ENCODE assay signal across 1 cellular context in the genomic region with DNA sequence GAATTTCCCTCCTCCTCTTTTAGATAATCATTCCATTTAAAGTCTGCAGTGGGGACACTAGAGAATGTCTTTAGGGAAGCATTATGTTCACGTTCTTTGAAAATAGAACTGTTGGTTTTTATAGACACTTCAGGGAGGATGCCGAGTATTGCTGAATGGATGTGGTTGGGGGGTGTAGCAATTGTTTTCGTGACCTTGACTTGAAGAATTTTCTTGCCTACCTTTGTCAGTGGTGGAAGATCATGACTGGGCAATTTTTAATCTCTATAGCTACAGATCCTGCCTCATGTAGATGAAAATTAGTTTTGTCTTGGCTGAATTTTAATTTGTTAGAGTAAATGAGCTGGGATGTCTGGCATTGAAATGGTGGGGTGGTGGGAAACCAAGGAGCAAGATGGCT.
TF ChIP-seq lines count a peak whose summit lies in the region.

No MANE protein-coding gene starts in this region.

TF ChIP-seq in HepG2, 621 proteins besides CTCF, POLR2A, EP300 and RAD21:
- TF ChIP-seq NFE2L2 (IDR thresholded peaks at IDR 0.05; ENCODE audit: low read length) (peak; percentile 85), SRF (IDR thresholded peaks at IDR 0.05; ENCODE audit: low read depth, low read length) (no peak), ZNF678 (CRISPR knock-in tag; IDR thresholded peaks at IDR 0.05) (no peak), MAFK (conservative IDR thresholded peaks at IDR 0.05 in 1 of 2, IDR thresholded peaks at IDR 0.05 in 1 of 2; ENCODE audit: low read length in 2 of 2) (peak in 1 of 2 experiments; percentile 18; a peak in 1 of 4 replicates)
TF ChIP-seq in HepG2: peak in this region for 2.
